In genomic region chr3:53130179-53131135, GRCh38 we compare ENCODE assay signal across 1 cellular context.
TF ChIP-seq lines count a peak whose summit lies in the region.

Gene RFT1 (minus strand): TSS chr3:53130435. CDS start chr3:53130400, 35 bp downstream.

TF ChIP-seq in H1, 55 proteins besides CTCF, POLR2A, EP300 and RAD21:
- TF ChIP-seq E2F6 (IDR thresholded peaks at IDR 0.05) = peak; percentile 74
- 0 out of 2 replicates have a peak, but pooled peaks have one; percentile 40 for TF ChIP-seq CHD2 (IDR thresholded peaks at IDR 0.05; ENCODE audit: low read length)
- no peak for TF ChIP-seq BCL11A (IDR thresholded peaks at IDR 0.05; ENCODE audit: low read depth in 2 of 2, low read length in 2 of 2)
- no peak for TF ChIP-seq CHD7 (IDR thresholded peaks at IDR 0.05; ENCODE audit: insufficient replicate concordance, low read length)
- TF ChIP-seq KDM5A (IDR thresholded peaks at IDR 0.05; ENCODE audit: low read length) = peak; percentile 64; the same call in 1 of the 2 replicates
- TF ChIP-seq RBBP5 (IDR thresholded peaks at IDR 0.05; ENCODE audit: borderline replicate concordance, low read depth, low read length) = peak; percentile 67
- TF ChIP-seq EZH2 (IDR thresholded peaks at IDR 0.05; ENCODE audit: low read depth, low read length, severe bottlenecking) = no peak
- peak; percentile 98 for TF ChIP-seq CREB1 (IDR thresholded peaks at IDR 0.05)
- peak; percentile 32 to 41; a peak in 1 of 4 replicates for TF ChIP-seq HDAC2 (IDR thresholded peaks at IDR 0.05; ENCODE audit: borderline replicate concordance in 1 of 2, low read depth in 2 of 2, low read length in 2 of 2)
- TF ChIP-seq POLR2AphosphoS5 (IDR thresholded peaks at IDR 0.05; ENCODE audit: low read depth, low read length) = peak; percentile 94
- TF ChIP-seq FOSL1 (IDR thresholded peaks at IDR 0.05; ENCODE audit: insufficient read depth, low read depth, low read length) = no peak
- TF ChIP-seq MAX (IDR thresholded peaks at IDR 0.05) = peak; percentile 97
- peak; percentile 89 for TF ChIP-seq TAF1 (IDR thresholded peaks at IDR 0.05; ENCODE audit: low read depth, low read length)
- peak; percentile 82 for TF ChIP-seq YY1 (IDR thresholded peaks at IDR 0.05; ENCODE audit: low read depth, low read length)
- peak; percentile 64 for TF ChIP-seq TEAD4 (IDR thresholded peaks at IDR 0.05; ENCODE audit: low read depth, low read length)
- peak; percentile 73 for TF ChIP-seq TAF7 (optimal IDR thresholded peaks at IDR 0.05; ENCODE audit: borderline replicate concordance, low read depth, low read length)
- TF ChIP-seq TBP (IDR thresholded peaks at IDR 0.05; ENCODE audit: low read depth, low read length) = peak; percentile 92
- peak; percentile 76 for TF ChIP-seq SP4 (IDR thresholded peaks at IDR 0.05; ENCODE audit: low read length)
- peak; percentile 86 for TF ChIP-seq ASH2L (IDR thresholded peaks at IDR 0.05; ENCODE audit: low read length)
- TF ChIP-seq USF2 (IDR thresholded peaks at IDR 0.05; ENCODE audit: low read length) = no peak
- TF ChIP-seq, protein P1, sequence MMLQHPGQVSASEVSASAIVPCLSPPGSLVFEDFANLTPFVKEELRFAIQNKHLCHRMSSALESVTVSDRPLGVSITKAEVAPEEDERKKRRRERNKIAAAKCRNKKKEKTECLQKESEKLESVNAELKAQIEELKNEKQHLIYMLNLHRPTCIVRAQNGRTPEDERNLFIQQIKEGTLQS (IDR thresholded peaks at IDR 0.05; ENCODE audit: insufficient read depth, low read depth, low read length) = peak; percentile 74; the same call in 1 of the 2 replicates
- TF ChIP-seq JUND (IDR thresholded peaks at IDR 0.05; ENCODE audit: low read length) = no peak
- peak; percentile 80 for TF ChIP-seq SRF (IDR thresholded peaks at IDR 0.05; ENCODE audit: low read depth, low read length)
- TF ChIP-seq PHF8 (conservative IDR thresholded peaks at IDR 0.05; ENCODE audit: low read depth, low read length) = peak; percentile 95
- peak; percentile 84 for TF ChIP-seq KDM4A (IDR thresholded peaks at IDR 0.05; ENCODE audit: low read depth, low read length, severe bottlenecking)
- TF ChIP-seq GTF2F1 (IDR thresholded peaks at IDR 0.05; ENCODE audit: borderline replicate concordance, low read depth, low read length) = peak; percentile 78; the same call in 1 of the 2 replicates
- peak; percentile 82 to 96; a peak in 3 of 4 replicates for TF ChIP-seq SIN3A (conservative IDR thresholded peaks at IDR 0.05 in 1 of 2, IDR thresholded peaks at IDR 0.05 in 1 of 2; ENCODE audit: low read depth in 1 of 2, low read length in 2 of 2)
- no peak for TF ChIP-seq CBX8 (IDR thresholded peaks at IDR 0.05; ENCODE audit: borderline replicate concordance, low read depth, low read length)
